14 cellular contexts compared by ENCODE assay signal in genomic region chr22:45777046-45777851, GRCh38.
A peak's percentile ranks its signal among the peaks of the same experiment; 100 is the strongest.
DNase-seq lines count a peak whose midpoint lies in the region; ATAC-seq, FAIRE-seq and TF ChIP-seq lines count a peak whose summit lies in the region.
"Had no signal": no experiment of that assay in that cellular context is flagged by ENCODE, and none has a peak within 500 bp of the region (broad histone marks: within the 10 kb centered on the region; RNA-seq: fewer than 3 reads in every experiment).

No MANE protein-coding gene starts in this region.

- in situ Hi-C loops in GM23248 (cut with MboI) = no loop called here

- H3K9me2 ChIP-seq in GM23248 (ENCODE audit: insufficient read depth) = no peaks in the 10 kb centered on the region
- H3K9me2 ChIP-seq in PC-3 (replicated peaks; ENCODE audit: low read length) = no peaks in the 10 kb centered on the region

- intact Hi-C loops in PC-3 (cut with micrococcal nuclease) = loop anchor here (1.0 kb wide), 2 partner anchors 8 to 28 kb away; no protein-coding TSS in a partner anchor

- H3K4me1 ChIP-seq in GM23248 (ENCODE audit: insufficient read depth) = peaks cover 11% of the 10 kb centered on the region; the same call in 1 of the 2 replicates
- peaks cover 39% of the 10 kb centered on the region for H3K4me1 ChIP-seq in PC-3 (ENCODE audit: insufficient read depth, low read length)
- no peaks in the 10 kb centered on the region for H3K4me1 ChIP-seq in small intestine (ENCODE audit: control insufficient read depth in 2 of 2, insufficient read depth in 1 of 2, low read depth in 1 of 2, low read length in 1 of 2)
- H3K4me1 ChIP-seq in neural progenitor cell = peaks cover 6% of the 10 kb centered on the region
- H3K4me1 ChIP-seq: SJCRH30 had no signal

- ATAC-seq in PC-3 (peak; percentile 95), GM21528 (IDR thresholded peaks at IDR 0.05; ENCODE audit: low FRiP score, unreplicated experiment) (no peak)
- ATAC-seq: right cardiac atrium had no signal

- no TSS peak for BruUV-seq in PC-3 (replicated peaks; lab: Mats Ljungman, UMichigan)

- H2AFZ ChIP-seq in GM23248 (no peak overlapping the region), PC-3 (ENCODE audit: low read length) (no peak overlapping the region), neural progenitor cell (replicated peaks) (no peak overlapping the region)

- peaks cover 16% of the 10 kb centered on the region for H3K4me1 Mint-ChIP-seq in neural progenitor cell

- POLR2A ChIA-PET in PC-3 (lab: Charles Lee; ENCODE audit: unreplicated experiment) = interaction anchor here (0.5 to 0.6 kb wide), 3 partner anchors 45 to 259 kb away, joined by 3 to 4 read pairs (median 3); no protein-coding TSS in a partner anchor

- H3K27ac ChIP-seq in GM23248 = no peak overlapping the region
- peak overlapping the region; percentile 73 for H3K27ac ChIP-seq in PC-3 (ENCODE audit: low read length)
- H3K27ac ChIP-seq in small intestine (ENCODE audit: low read depth in 1 of 2, low read length in 1 of 2) = no peak overlapping the region
- no peak overlapping the region for H3K27ac ChIP-seq in neural progenitor cell
- H3K27ac ChIP-seq: SJCRH30 had no signal

- H3K9me3 ChIP-seq in GM23248 (ENCODE audit: low read depth) (no peaks in the 10 kb centered on the region), PC-3 (ENCODE audit: low read length) (no peaks in the 10 kb centered on the region), small intestine (ENCODE audit: control insufficient read depth, low read depth) (no peaks in the 10 kb centered on the region), neural progenitor cell (ENCODE audit: low read depth) (no peaks in the 10 kb centered on the region)
- H3K9me3 ChIP-seq: SJCRH30 had no signal

- H3K4me3 Mint-ChIP-seq in neural progenitor cell = no peak overlapping the region
- H3K4me3 Mint-ChIP-seq: brain; CD4-positive, alpha-beta T cell had no signal

- H3K36me3 ChIP-seq in GM23248 (ENCODE audit: low read depth) = no peaks in the 10 kb centered on the region; the same call in 1 of the 2 replicates
- 0 out of 2 replicates have a peak, but pooled peaks cover 8% of the 10 kb centered on the region for H3K36me3 ChIP-seq in PC-3 (ENCODE audit: low read depth, low read length)
- H3K36me3 ChIP-seq in small intestine (ENCODE audit: control insufficient read depth in 2 of 2, insufficient read depth in 2 of 2, low read length in 2 of 2) = no peaks in the 10 kb centered on the region
- no peaks in the 10 kb centered on the region for H3K36me3 ChIP-seq in neural progenitor cell
- H3K36me3 ChIP-seq: SJCRH30 had no signal

- H3K27ac Mint-ChIP-seq in neural progenitor cell = no peak overlapping the region
- H3K27ac Mint-ChIP-seq: CD4-positive, alpha-beta T cell had no signal

- peak; percentile 45 for DNase-seq in GM23248
- peak; percentile 83 for DNase-seq in PC-3
- DNase-seq in choroid plexus epithelial cell (ENCODE audit: low read depth) = peak; percentile 50
- peak; percentile 52 for DNase-seq in non-pigmented ciliary epithelial cell (ENCODE audit: low read depth)
- DNase-seq in central memory CD4-positive, alpha-beta T cell = no peak
- DNase-seq in small intestine = no peak
- DNase-seq in neural progenitor cell (ENCODE audit: low spot score) = no peak
- DNase-seq: CD4-positive, alpha-beta T cell; erythroblast; NCI-H446; right cardiac atrium; SJCRH30 had no signal

- no peaks in the 10 kb centered on the region for H3K27me3 ChIP-seq in GM23248 (replicated peaks; ENCODE audit: insufficient read depth)
- H3K27me3 ChIP-seq in PC-3 (ENCODE audit: low read length) = no peaks in the 10 kb centered on the region
- no peaks in the 10 kb centered on the region for H3K27me3 ChIP-seq in small intestine (ENCODE audit: control insufficient read depth in 2 of 2, insufficient read depth in 2 of 2, low read length in 2 of 2)
- H3K27me3 ChIP-seq in neural progenitor cell = no peaks in the 10 kb centered on the region
- H3K27me3 ChIP-seq: SJCRH30 had no signal

- H3F3A ChIP-seq in GM23248 (ENCODE audit: insufficient read depth) (peaks cover 22% of the 10 kb centered on the region), PC-3 (ENCODE audit: low read length, unreplicated experiment) (peaks cover 22% of the 10 kb centered on the region), neural progenitor cell (ENCODE audit: low read depth) (no peaks in the 10 kb centered on the region)

- no peak overlapping the region for H3K4me3 ChIP-seq in GM23248
- H3K4me3 ChIP-seq in PC-3 (ENCODE audit: low read length) = 0 out of 2 replicates have a peak overlapping the region, but pooled peaks have one; percentile 17
- H3K4me3 ChIP-seq in choroid plexus epithelial cell (ENCODE audit: low read depth, low read length) = no peak overlapping the region
- no peak overlapping the region for H3K4me3 ChIP-seq in small intestine (ENCODE audit: low read depth in 1 of 2, low read length in 2 of 2)
- H3K4me3 ChIP-seq in neural progenitor cell = no peak overlapping the region
- H3K4me3 ChIP-seq: SJCRH30 had no signal

- WGBS in GM23248 (ENCODE audit: low coverage in 1 of 2, low lambda C conversion rate in 2 of 2, missing lambda C conversion rate in 2 of 2), 2 experiments = 83% methylated on average over 6 of the region's 6 CpGs
- 85 to 90% (median 89%) methylated on average over 6 of the region's 6 CpGs for WGBS in small intestine, 3 donors

- no peak for TF ChIP-seq CTCF in PC-3 (conservative IDR thresholded peaks at IDR 0.05; ENCODE audit: low read depth, low read length)
- TF ChIP-seq CTCF in choroid plexus epithelial cell (conservative IDR thresholded peaks at IDR 0.05; ENCODE audit: low read depth, low read length) = no peak
- TF ChIP-seq CTCF in neural progenitor cell (IDR thresholded peaks at IDR 0.05) = no peak

- H3K27me3 Mint-ChIP-seq in neural progenitor cell (ENCODE audit: insufficient read depth, low read depth) = no peaks in the 10 kb centered on the region
- H3K27me3 Mint-ChIP-seq: brain; CD4-positive, alpha-beta T cell had no signal

- peaks cover 96% of the 10 kb centered on the region for H3K79me2 ChIP-seq in GM23248 (ENCODE audit: insufficient read depth)
- H3K79me2 ChIP-seq in PC-3 (ENCODE audit: low read length) = peaks cover 35% of the 10 kb centered on the region
- H3K79me2 ChIP-seq in neural progenitor cell (ENCODE audit: low read depth) = peaks cover 13% of the 10 kb centered on the region

- H3K9ac ChIP-seq in GM23248 (no peak overlapping the region), PC-3 (ENCODE audit: low read length) (0 out of 2 replicates have a peak overlapping the region, but pooled peaks have one; percentile 24), neural progenitor cell (no peak overlapping the region)

- peaks cover 29% of the 10 kb centered on the region for H3K36me3 Mint-ChIP-seq in neural progenitor cell

- H4K20me1 ChIP-seq in GM23248 (ENCODE audit: insufficient read depth) (0 out of 2 replicates have a peak, but pooled peaks cover 4% of the 10 kb centered on the region), PC-3 (ENCODE audit: low read length) (no peaks in the 10 kb centered on the region), neural progenitor cell (ENCODE audit: low read depth) (peaks cover 8% of the 10 kb centered on the region)

- H3K9me3 Mint-ChIP-seq in neural progenitor cell = peaks cover 3% of the 10 kb centered on the region
- H3K9me3 Mint-ChIP-seq: CD4-positive, alpha-beta T cell had no signal

- H3K4me2 ChIP-seq in GM23248 (ENCODE audit: unreplicated experiment) = no peak overlapping the region
- H3K4me2 ChIP-seq in PC-3 (ENCODE audit: low read length) = peak overlapping the region; percentile 71
- no peak overlapping the region for H3K4me2 ChIP-seq in neural progenitor cell

- CTCF ChIA-PET in PC-3 (lab: Charles Lee) = no interaction called here

- no peak for FAIRE-seq in small intestine (lab: Jason Lieb, UNC)

Comparison
In these comparisons a context has a peak if more than half of its experiments do, and no peak if none do; other contexts are left out.
1. DNase-seq: peak in GM23248 (single experiment), PC-3 (single experiment), choroid plexus epithelial cell (single experiment) and non-pigmented ciliary epithelial cell (single experiment); none in central memory CD4-positive, alpha-beta T cell (single experiment), small intestine (single experiment) and neural progenitor cell (single experiment).